Comparison of ENCODE assay signal across 10 cellular contexts in genomic region chr2:199757466-199757865, GRCh38.
A peak's percentile ranks its signal among the peaks of the same experiment; 100 is the strongest.
DNase-seq lines count a peak whose midpoint lies in the region; ATAC-seq, FAIRE-seq and TF ChIP-seq lines count a peak whose summit lies in the region.
"Had no signal": no experiment of that assay in that cellular context is flagged by ENCODE, and none has a peak within 500 bp of the region (broad histone marks: within the 10 kb centered on the region; RNA-seq: fewer than 3 reads in every experiment).

No MANE protein-coding gene starts in this region.

- no peak overlapping the region for H3K27ac ChIP-seq in sigmoid colon

- H3K36me3 ChIP-seq in sigmoid colon, result no peaks in the 10 kb centered on the region

- TF ChIP-seq POLR2A in sigmoid colon (IDR thresholded peaks at IDR 0.05), result no peak

- no peak overlapping the region for H3K4me3 ChIP-seq in LNCaP clone FGC (ENCODE audit: low read depth, low read length)
- H3K4me3 ChIP-seq in sigmoid colon, result no peak overlapping the region

- H3K4me1 ChIP-seq in sigmoid colon, result peaks cover 0 to 13% (median 10%) of the 10 kb centered on the region in 4 donors

- intact Hi-C loops in sigmoid colon (cut with DNase I), result no loop called here

- peak; percentile 47 for FAIRE-seq in frontal cortex (lab: Jason Lieb, UNC)

- ATAC-seq in GM19395 (IDR thresholded peaks at IDR 0.05; ENCODE audit: unreplicated experiment) (no peak), GM18907 (IDR thresholded peaks at IDR 0.05; ENCODE audit: unreplicated experiment) (no peak)
- no peak for ATAC-seq in stimulated activated effector memory CD8-positive, alpha-beta T cell treated with anti-CD3 and anti-CD28 coated beads, Interleukin-12 subunit alpha, Interleukin-12 subunit beta, amount 100 ng/mL, for 72 hours
- ATAC-seq: natural killer cell treated with Interleukin-12 subunit alpha and Interleukin-12 subunit beta and Interleukin-15 and Interleukin-18, amount 100 ng/mL, for 72 hours had no signal

- no peak for TF ChIP-seq EP300 in sigmoid colon (IDR thresholded peaks at IDR 0.05)

- TF ChIP-seq CTCF in LNCaP clone FGC (IDR thresholded peaks at IDR 0.05; ENCODE audit: control insufficient read depth, extremely low read depth, insufficient read depth), result no peak
- no peak for TF ChIP-seq CTCF in sigmoid colon (IDR thresholded peaks at IDR 0.05)

- no peaks in the 10 kb centered on the region for H3K4me1 Mint-ChIP-seq in stimulated activated effector memory CD8-positive, alpha-beta T cell treated with anti-CD3 and anti-CD28 coated beads, Interleukin-12 subunit alpha, Interleukin-12 subunit beta, amount 100 ng/mL, for 72 hours

- H3K27ac Mint-ChIP-seq in stimulated activated effector memory CD8-positive, alpha-beta T cell treated with anti-CD3 and anti-CD28 coated beads, Interleukin-12 subunit alpha, Interleukin-12 subunit beta, amount 100 ng/mL, for 72 hours, result no peak overlapping the region
- H3K27ac Mint-ChIP-seq: natural killer cell treated with Interleukin-12 subunit alpha and Interleukin-12 subunit beta and Interleukin-15 and Interleukin-18, amount 100 ng/mL, for 72 hours had no signal

- no peaks in the 10 kb centered on the region for H3K9me3 Mint-ChIP-seq in stimulated activated effector memory CD8-positive, alpha-beta T cell treated with anti-CD3 and anti-CD28 coated beads, Interleukin-12 subunit alpha, Interleukin-12 subunit beta, amount 100 ng/mL, for 72 hours
- H3K9me3 Mint-ChIP-seq: natural killer cell treated with Interleukin-12 subunit alpha and Interleukin-12 subunit beta and Interleukin-15 and Interleukin-18, amount 100 ng/mL, for 72 hours had no signal

- H3K9me3 ChIP-seq in sigmoid colon, result no peaks in the 10 kb centered on the region

- no peaks in the 10 kb centered on the region for H3K27me3 ChIP-seq in sigmoid colon

- H3K4me3 Mint-ChIP-seq in stimulated activated effector memory CD8-positive, alpha-beta T cell treated with anti-CD3 and anti-CD28 coated beads, Interleukin-12 subunit alpha, Interleukin-12 subunit beta, amount 100 ng/mL, for 72 hours, result no peak overlapping the region
- H3K4me3 Mint-ChIP-seq: natural killer cell treated with Interleukin-12 subunit alpha and Interleukin-12 subunit beta and Interleukin-15 and Interleukin-18, amount 100 ng/mL, for 72 hours had no signal

- DNase-seq in LNCaP clone FGC (ENCODE audit: low read depth), result peak; percentile 72
- peak; percentile 40 for DNase-seq in NCI-H69 (lab: John Stamatoyannopoulos, UW)
- peak; percentile 34 to 39 for DNase-seq in frontal cortex (ENCODE audit: low spot score in 2 of 2)
- DNase-seq in sigmoid colon, result peak; percentile 80
- no peak for DNase-seq in amniotic stem cell (lab: John Stamatoyannopoulos, UW)
- DNase-seq in stimulated activated effector memory CD8-positive, alpha-beta T cell treated with anti-CD3 and anti-CD28 coated beads, Interleukin-12 subunit alpha, Interleukin-12 subunit beta, amount 100 ng/mL, for 72 hours (ENCODE audit: low spot score in 2 of 2), result no peak
- DNase-seq: GDM1 had no signal

- no peaks in the 10 kb centered on the region for H3K36me3 Mint-ChIP-seq in stimulated activated effector memory CD8-positive, alpha-beta T cell treated with anti-CD3 and anti-CD28 coated beads, Interleukin-12 subunit alpha, Interleukin-12 subunit beta, amount 100 ng/mL, for 72 hours
- H3K36me3 Mint-ChIP-seq: natural killer cell treated with Interleukin-12 subunit alpha and Interleukin-12 subunit beta and Interleukin-15 and Interleukin-18, amount 100 ng/mL, for 72 hours had no signal

Comparison
In these comparisons a context has a peak if more than half of its experiments do, and no peak if none do; other contexts are left out.
1. DNase-seq: peak in LNCaP clone FGC (single experiment), NCI-H69 (single experiment), frontal cortex (2 of 2) and sigmoid colon (single experiment); none in amniotic stem cell (single experiment) and stimulated activated effector memory CD8-positive, alpha-beta T cell treated with anti-CD3 and anti-CD28 coated beads, Interleukin-12 subunit alpha, Interleukin-12 subunit beta, amount 100 ng/mL, for 72 hours (0 of 2).